Comparison of ENCODE assay signal across 8 cellular contexts in the genomic region with DNA sequence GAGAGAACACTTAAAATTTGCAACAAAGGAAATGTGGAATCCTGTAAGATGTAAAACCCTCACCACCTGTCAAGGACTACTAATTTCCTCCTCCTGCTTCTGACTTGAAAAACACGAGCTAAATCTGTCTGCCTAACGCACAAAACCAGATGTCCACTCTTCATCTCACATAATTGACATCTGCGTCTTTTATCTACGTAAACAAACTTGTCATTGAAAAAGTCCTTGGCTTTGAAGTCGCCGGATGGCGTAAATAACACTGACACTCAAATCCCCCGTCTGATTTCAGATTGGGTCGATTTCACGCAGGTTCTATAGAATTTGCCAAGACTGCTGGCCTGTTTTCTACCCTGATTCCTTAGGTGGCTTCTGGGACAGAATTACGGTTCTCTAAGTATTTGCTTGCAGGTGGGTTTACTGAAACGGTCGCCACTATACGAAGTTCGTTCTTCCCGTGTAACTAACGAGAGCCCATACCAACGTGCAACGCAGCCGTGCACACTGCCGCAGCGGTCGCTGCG. TPM values are rescaled to one million over a fixed set of nuclear protein-coding genes. Genes with fewer than 3 reads are reported as not detected.
A peak's percentile ranks its signal among the peaks of the same experiment; 100 is the strongest.
DNase-seq lines count a peak whose midpoint lies in the region; ATAC-seq lines count a peak whose summit lies in the region.

No MANE protein-coding gene starts in this region.

- H3K27me3 ChIP-seq in right cardiac atrium (ENCODE audit: control insufficient read depth, insufficient read depth): no peaks in the 10 kb centered on the region

- no peaks in the 10 kb centered on the region for H3K4me1 ChIP-seq in right cardiac atrium (ENCODE audit: control insufficient read depth, insufficient read depth, low read length)

- H3K27ac ChIP-seq in right cardiac atrium (ENCODE audit: low read length) (peak overlapping the region; percentile 72), skin epidermis (peak overlapping the region; percentile 63 to 99 (median 95))

- H3K4me3 Mint-ChIP-seq in activated T-helper 17 cell treated with anti-CD3 and anti-CD28 coated beads, Interleukin-2, amount 50 U/mL, for 72 hours: peak overlapping the region; percentile 95

- H3K9me3 ChIP-seq in right cardiac atrium (ENCODE audit: control insufficient read depth, low read length): no peaks in the 10 kb centered on the region

- H3K4me1 Mint-ChIP-seq in activated T-helper 17 cell treated with anti-CD3 and anti-CD28 coated beads, Interleukin-2, amount 50 U/mL, for 72 hours: peaks cover 9% of the 10 kb centered on the region

- DNase-seq in CD1c-positive myeloid dendritic cell (ENCODE audit: extremely low spot score) (peak; percentile 40), right cardiac atrium (no peak)
- DNase-seq in Jurkat, Clone E6-1 (ENCODE audit: low read depth, low spot score): peak; percentile 41
- no peak for DNase-seq in stimulated activated CD4-positive, alpha-beta T cell treated with anti-CD3 and anti-CD28 coated beads, Interleukin-15, amount 100 ng/mL, for 24 hours
- no peak for DNase-seq in activated CD4-positive, CD25-positive, alpha-beta regulatory T cell (lab: John Stamatoyannopoulos, UW)

- 0% methylated on average over 24 of the region's 24 CpGs for WGBS in right cardiac atrium

- H3K4me3 ChIP-seq in Jurkat, Clone E6-1 (ENCODE audit: low read length): peak overlapping the region; percentile 90
- H3K4me3 ChIP-seq in right cardiac atrium (ENCODE audit: low read length) (peak overlapping the region; percentile 71), skin epidermis (peak overlapping the region; percentile 73 to 99 (median 87))

- H3K27me3 Mint-ChIP-seq in activated T-helper 17 cell treated with anti-CD3 and anti-CD28 coated beads, Interleukin-2, amount 50 U/mL, for 72 hours: no peaks in the 10 kb centered on the region

- no peaks in the 10 kb centered on the region for H3K9me3 Mint-ChIP-seq in activated T-helper 17 cell treated with anti-CD3 and anti-CD28 coated beads, Interleukin-2, amount 50 U/mL, for 72 hours

- H3K27ac Mint-ChIP-seq in activated T-helper 17 cell treated with anti-CD3 and anti-CD28 coated beads, Interleukin-2, amount 50 U/mL, for 72 hours: peak overlapping the region; percentile 96

- intact Hi-C loops in right cardiac atrium (cut with DNase I): no loop called here

- ATAC-seq in GM19397 (IDR thresholded peaks at IDR 0.05; ENCODE audit: unreplicated experiment): peak; percentile 2
- ATAC-seq in activated T-helper 17 cell treated with anti-CD3 and anti-CD28 coated beads, Interleukin-2, amount 50 U/mL, for 72 hours (replicated peaks): peak; percentile 8
- ATAC-seq in right cardiac atrium: no peak

- H3K36me3 Mint-ChIP-seq in activated T-helper 17 cell treated with anti-CD3 and anti-CD28 coated beads, Interleukin-2, amount 50 U/mL, for 72 hours (ENCODE audit: low read depth): peaks cover 22% of the 10 kb centered on the region

RNA-seq across cellular contexts. Expression of a gene that starts 0.5 kb away (rescaled TPM):
- polyA plus RNA-seq in Jurkat, Clone E6-1 (2012; ENCODE audit: insufficient read depth, insufficient read length): 19.3 TPM
- 10 to 100 TPM; 13.4 to 20.1 TPM for total RNA-seq in activated T-helper 17 cell treated with anti-CD3 and anti-CD28 coated beads, Interleukin-2, amount 50 U/mL, for 72 hours
- 10 to 100 TPM; 28.7 to 39.3 (median 32.5) TPM for total RNA-seq in right cardiac atrium
- polyA plus RNA-seq in right cardiac atrium: 34.4 TPM

RNA-seq across cellular contexts. Expression of a gene that starts 15.2 kb away (rescaled TPM):
- 917 TPM for polyA plus RNA-seq in Jurkat, Clone E6-1 (2012; ENCODE audit: insufficient read depth, insufficient read length)
- total RNA-seq in activated T-helper 17 cell treated with anti-CD3 and anti-CD28 coated beads, Interleukin-2, amount 50 U/mL, for 72 hours: 100 to 1,000 TPM; 151 to 313 TPM
- 100 to 1,000 TPM in 3 of 4 donors, 10 to 100 TPM in 1; 96.3 to 156 (median 128) TPM for total RNA-seq in right cardiac atrium
- 253 TPM for polyA plus RNA-seq in right cardiac atrium

RNA-seq across cellular contexts. Expression of a gene that starts 15.7 kb away (rescaled TPM):
- 804 TPM for polyA plus RNA-seq in Jurkat, Clone E6-1 (2012; ENCODE audit: insufficient read depth, insufficient read length)
- total RNA-seq in activated T-helper 17 cell treated with anti-CD3 and anti-CD28 coated beads, Interleukin-2, amount 50 U/mL, for 72 hours: 100 to 1,000 TPM; 344 to 822 TPM
- 100 to 1,000 TPM; 111 to 182 (median 159) TPM for total RNA-seq in right cardiac atrium
- 174 TPM for polyA plus RNA-seq in right cardiac atrium

Comparison
In these comparisons a context has a peak if more than half of its experiments do, and no peak if none do; other contexts are left out.
1. DNase-seq: peak in CD1c-positive myeloid dendritic cell (single experiment) and Jurkat, Clone E6-1 (single experiment); none in right cardiac atrium (0 of 3), stimulated activated CD4-positive, alpha-beta T cell treated with anti-CD3 and anti-CD28 coated beads, Interleukin-15, amount 100 ng/mL, for 24 hours (single experiment) and activated CD4-positive, CD25-positive, alpha-beta regulatory T cell (0 of 4).
2. ATAC-seq: peak in GM19397 (single experiment) and activated T-helper 17 cell treated with anti-CD3 and anti-CD28 coated beads, Interleukin-2, amount 50 U/mL, for 72 hours (single experiment); none in right cardiac atrium (0 of 2).
3. Peak in every context shown above with its lines, with median percentiles within 50 percentile points of each other: H3K4me3 ChIP-seq.